1 cellular context compared by ENCODE assay signal in the genomic region with DNA sequence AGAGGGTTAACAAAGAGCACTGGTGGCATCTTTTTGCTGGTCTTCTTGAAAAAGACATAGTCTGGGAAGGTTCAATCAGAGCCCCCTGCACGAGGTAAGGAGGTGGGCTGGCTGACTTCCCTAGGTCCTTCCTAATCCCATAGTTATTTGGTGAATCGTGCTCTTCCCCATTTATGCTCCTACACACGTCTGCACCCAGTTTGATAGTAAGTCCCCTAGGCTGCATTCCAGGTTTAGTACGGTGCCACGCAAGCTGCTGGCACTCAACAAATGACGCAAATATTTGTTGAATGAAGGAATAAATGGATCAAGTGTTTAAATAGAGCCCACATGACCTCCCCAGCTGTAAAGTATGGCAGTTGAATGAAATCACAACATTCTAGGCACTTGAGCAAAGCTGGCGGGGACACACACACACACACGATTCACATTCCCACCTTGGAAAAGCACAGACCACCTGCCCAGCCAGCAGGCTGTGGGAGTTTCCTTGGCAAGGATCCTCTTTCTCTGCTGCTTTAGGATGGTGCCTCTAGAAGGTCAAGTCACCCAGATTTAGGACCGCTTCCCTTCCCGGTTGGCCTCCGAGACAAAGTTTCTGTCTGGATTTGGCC.
TF ChIP-seq lines count a peak whose summit lies in the region.

No MANE protein-coding gene starts in this region.

TF ChIP-seq in SK-N-SH, 30 proteins besides CTCF, POLR2A, EP300 and RAD21 (continued from another document):
- TF ChIP-seq, protein P1, sequence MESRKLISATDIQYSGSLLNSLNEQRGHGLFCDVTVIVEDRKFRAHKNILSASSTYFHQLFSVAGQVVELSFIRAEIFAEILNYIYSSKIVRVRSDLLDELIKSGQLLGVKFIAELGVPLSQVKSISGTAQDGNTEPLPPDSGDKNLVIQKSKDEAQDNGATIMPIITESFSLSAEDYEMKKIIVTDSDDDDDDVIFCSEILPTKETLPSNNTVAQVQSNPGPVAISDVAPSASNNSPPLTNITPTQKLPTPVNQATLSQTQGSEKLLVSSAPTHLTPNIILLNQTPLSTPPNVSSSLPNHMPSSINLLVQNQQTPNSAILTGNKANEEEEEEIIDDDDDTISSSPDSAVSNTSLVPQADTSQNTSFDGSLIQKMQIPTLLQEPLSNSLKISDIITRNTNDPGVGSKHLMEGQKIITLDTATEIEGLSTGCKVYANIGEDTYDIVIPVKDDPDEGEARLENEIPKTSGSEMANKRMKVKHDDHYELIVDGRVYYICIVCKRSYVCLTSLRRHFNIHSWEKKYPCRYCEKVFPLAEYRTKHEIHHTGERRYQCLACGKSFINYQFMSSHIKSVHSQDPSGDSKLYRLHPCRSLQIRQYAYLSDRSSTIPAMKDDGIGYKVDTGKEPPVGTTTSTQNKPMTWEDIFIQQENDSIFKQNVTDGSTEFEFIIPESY (IDR thresholded peaks at IDR 0.05; ENCODE audit: borderline replicate concordance, low read depth), result no peak
- TF ChIP-seq CHD2 (IDR thresholded peaks at IDR 0.05; ENCODE audit: low read length, partially characterized antibody), result no peak
- no peak for TF ChIP-seq RFX5 (IDR thresholded peaks at IDR 0.05; ENCODE audit: low read length)
- TF ChIP-seq, protein P2, sequence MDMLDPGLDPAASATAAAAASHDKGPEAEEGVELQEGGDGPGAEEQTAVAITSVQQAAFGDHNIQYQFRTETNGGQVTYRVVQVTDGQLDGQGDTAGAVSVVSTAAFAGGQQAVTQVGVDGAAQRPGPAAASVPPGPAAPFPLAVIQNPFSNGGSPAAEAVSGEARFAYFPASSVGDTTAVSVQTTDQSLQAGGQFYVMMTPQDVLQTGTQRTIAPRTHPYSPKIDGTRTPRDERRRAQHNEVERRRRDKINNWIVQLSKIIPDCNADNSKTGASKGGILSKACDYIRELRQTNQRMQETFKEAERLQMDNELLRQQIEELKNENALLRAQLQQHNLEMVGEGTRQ (IDR thresholded peaks at IDR 0.05; ENCODE audit: borderline replicate concordance, low read depth, low read length), result no peak
- TF ChIP-seq GATA2 (CRISPR knock-in tag; IDR thresholded peaks at IDR 0.05), result no peak
- TF ChIP-seq MEF2A (IDR thresholded peaks at IDR 0.05; ENCODE audit: borderline replicate concordance, low read depth), result no peak
- no peak for TF ChIP-seq SMC3 (IDR thresholded peaks at IDR 0.05; ENCODE audit: low read depth, low read length)
- TF ChIP-seq TEAD4 (IDR thresholded peaks at IDR 0.05; ENCODE audit: borderline replicate concordance, insufficient read depth), result no peak
- TF ChIP-seq, protein P3, sequence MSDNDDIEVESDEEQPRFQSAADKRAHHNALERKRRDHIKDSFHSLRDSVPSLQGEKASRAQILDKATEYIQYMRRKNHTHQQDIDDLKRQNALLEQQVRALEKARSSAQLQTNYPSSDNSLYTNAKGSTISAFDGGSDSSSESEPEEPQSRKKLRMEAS (IDR thresholded peaks at IDR 0.05; ENCODE audit: low read depth), result no peak
- TF ChIP-seq, protein P4, sequence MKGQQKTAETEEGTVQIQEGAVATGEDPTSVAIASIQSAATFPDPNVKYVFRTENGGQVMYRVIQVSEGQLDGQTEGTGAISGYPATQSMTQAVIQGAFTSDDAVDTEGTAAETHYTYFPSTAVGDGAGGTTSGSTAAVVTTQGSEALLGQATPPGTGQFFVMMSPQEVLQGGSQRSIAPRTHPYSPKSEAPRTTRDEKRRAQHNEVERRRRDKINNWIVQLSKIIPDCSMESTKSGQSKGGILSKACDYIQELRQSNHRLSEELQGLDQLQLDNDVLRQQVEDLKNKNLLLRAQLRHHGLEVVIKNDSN (IDR thresholded peaks at IDR 0.05; ENCODE audit: borderline replicate concordance, low read depth), result no peak
- no peak for TF ChIP-seq JUND (IDR thresholded peaks at IDR 0.05)
- no peak for TF ChIP-seq RXRA (IDR thresholded peaks at IDR 0.05; ENCODE audit: borderline replicate concordance, low read depth)
TF ChIP-seq in SK-N-SH: peak in this region for 0.
